Comparison of ENCODE assay signal across 1 cellular context in the genomic region with DNA sequence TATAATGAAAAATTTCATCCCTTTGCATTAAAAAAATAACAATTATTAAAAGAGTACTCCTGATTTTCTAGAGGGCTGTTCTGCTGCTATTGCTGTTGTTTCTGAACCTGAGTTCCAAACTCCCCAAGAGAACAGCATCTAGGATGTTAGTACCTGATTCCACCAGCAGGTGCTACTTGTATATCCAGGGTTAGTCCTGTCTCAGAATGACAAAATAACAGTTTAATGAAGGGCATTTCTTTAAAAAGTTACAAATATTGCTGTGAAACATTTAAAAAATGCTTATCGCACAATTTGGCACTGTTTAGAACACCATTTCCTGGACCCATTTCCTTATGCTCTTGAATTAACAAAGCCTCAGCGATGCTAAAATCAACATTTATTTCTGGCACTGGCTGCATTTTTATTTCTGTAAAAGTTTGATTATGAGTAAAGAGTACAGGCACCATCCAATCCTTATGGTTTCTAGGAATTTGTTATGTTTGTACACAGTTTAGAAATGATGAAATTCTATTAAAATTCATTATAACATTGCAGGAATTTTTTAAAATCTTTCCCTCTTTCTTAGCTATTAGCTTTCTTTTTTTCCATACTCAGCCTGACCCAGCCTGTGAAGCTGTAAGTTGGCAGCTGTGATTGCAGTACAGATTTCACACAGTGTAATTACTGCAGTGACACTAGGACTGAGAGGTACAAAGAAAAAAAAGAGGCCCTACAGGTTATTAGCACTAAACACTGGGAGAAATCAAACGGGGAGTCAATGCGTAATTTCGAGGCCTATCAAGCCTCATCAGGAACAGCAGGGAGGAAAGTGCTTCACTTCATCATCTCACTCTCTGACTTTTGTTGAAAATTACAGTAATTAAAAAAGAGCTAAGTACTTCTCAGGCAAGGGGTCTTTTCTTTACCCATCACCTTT.
TF ChIP-seq lines count a peak whose summit lies in the region.

No MANE protein-coding gene starts in this region.

TF ChIP-seq in GM12878, 131 proteins besides CTCF, POLR2A, EP300 and RAD21:
- TF ChIP-seq, protein P1, sequence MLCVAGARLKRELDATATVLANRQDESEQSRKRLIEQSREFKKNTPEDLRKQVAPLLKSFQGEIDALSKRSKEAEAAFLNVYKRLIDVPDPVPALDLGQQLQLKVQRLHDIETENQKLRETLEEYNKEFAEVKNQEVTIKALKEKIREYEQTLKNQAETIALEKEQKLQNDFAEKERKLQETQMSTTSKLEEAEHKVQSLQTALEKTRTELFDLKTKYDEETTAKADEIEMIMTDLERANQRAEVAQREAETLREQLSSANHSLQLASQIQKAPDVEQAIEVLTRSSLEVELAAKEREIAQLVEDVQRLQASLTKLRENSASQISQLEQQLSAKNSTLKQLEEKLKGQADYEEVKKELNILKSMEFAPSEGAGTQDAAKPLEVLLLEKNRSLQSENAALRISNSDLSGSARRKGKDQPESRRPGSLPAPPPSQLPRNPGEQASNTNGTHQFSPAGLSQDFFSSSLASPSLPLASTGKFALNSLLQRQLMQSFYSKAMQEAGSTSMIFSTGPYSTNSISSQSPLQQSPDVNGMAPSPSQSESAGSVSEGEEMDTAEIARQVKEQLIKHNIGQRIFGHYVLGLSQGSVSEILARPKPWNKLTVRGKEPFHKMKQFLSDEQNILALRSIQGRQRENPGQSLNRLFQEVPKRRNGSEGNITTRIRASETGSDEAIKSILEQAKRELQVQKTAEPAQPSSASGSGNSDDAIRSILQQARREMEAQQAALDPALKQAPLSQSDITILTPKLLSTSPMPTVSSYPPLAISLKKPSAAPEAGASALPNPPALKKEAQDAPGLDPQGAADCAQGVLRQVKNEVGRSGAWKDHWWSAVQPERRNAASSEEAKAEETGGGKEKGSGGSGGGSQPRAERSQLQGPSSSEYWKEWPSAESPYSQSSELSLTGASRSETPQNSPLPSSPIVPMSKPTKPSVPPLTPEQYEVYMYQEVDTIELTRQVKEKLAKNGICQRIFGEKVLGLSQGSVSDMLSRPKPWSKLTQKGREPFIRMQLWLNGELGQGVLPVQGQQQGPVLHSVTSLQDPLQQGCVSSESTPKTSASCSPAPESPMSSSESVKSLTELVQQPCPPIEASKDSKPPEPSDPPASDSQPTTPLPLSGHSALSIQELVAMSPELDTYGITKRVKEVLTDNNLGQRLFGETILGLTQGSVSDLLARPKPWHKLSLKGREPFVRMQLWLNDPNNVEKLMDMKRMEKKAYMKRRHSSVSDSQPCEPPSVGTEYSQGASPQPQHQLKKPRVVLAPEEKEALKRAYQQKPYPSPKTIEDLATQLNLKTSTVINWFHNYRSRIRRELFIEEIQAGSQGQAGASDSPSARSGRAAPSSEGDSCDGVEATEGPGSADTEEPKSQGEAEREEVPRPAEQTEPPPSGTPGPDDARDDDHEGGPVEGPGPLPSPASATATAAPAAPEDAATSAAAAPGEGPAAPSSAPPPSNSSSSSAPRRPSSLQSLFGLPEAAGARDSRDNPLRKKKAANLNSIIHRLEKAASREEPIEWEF (IDR thresholded peaks at IDR 0.05; ENCODE audit: insufficient replicate concordance, low read depth, low read length) = no peak
- no peak for TF ChIP-seq CBX5 (IDR thresholded peaks at IDR 0.05; ENCODE audit: low read depth)
- TF ChIP-seq KLF5 (IDR thresholded peaks at IDR 0.05; ENCODE audit: partially characterized antibody) = no peak
- TF ChIP-seq KAT2A (conservative IDR thresholded peaks at IDR 0.05; ENCODE audit: control insufficient read depth, low read depth, low read length) = no peak
- TF ChIP-seq, protein P2, sequence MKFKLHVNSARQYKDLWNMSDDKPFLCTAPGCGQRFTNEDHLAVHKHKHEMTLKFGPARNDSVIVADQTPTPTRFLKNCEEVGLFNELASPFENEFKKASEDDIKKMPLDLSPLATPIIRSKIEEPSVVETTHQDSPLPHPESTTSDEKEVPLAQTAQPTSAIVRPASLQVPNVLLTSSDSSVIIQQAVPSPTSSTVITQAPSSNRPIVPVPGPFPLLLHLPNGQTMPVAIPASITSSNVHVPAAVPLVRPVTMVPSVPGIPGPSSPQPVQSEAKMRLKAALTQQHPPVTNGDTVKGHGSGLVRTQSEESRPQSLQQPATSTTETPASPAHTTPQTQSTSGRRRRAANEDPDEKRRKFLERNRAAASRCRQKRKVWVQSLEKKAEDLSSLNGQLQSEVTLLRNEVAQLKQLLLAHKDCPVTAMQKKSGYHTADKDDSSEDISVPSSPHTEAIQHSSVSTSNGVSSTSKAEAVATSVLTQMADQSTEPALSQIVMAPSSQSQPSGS (IDR thresholded peaks at IDR 0.05; ENCODE audit: low read length) = no peak
